17 cellular contexts compared by ENCODE assay signal in genomic region chr1:41479000-41479807, GRCh38. TPM values are rescaled to one million over a fixed set of nuclear protein-coding genes. Genes with fewer than 3 reads are reported as not detected.
DNase-seq lines count a peak whose midpoint lies in the region; ATAC-seq lines count a peak whose summit lies in the region.
"Had no signal": no experiment of that assay in that cellular context is flagged by ENCODE, and none has a peak within 500 bp of the region (broad histone marks: within the 10 kb centered on the region; RNA-seq: fewer than 3 reads in every experiment).

No MANE protein-coding gene starts in this region.

- DNase-seq in GM03348 (ENCODE audit: low spot score) (peak; percentile 84), astrocyte of the hippocampus (ENCODE audit: low read depth, low spot score) (peak; percentile 67), left ventricle myocardium superior (peak; percentile 85), sciatic nerve (ENCODE audit: low spot score) (no peak), HT-29 (ENCODE audit: low spot score) (no peak), NCI-H1105 (lab: John Stamatoyannopoulos, UW) (no peak)
- DNase-seq: activated CD4-positive, alpha-beta memory T cell treated with anti-CD3 and anti-CD28 coated beads for 36 hours; activated naive CD4-positive, alpha-beta T cell treated with anti-CD3 and anti-CD28 coated beads, Interleukin-2, amount 10 ng/mL, durations not matched to agents 7 days and 5 days; CD4-positive, alpha-beta memory T cell; dermis blood vessel endothelial cell; foreskin keratinocyte; stimulated activated naive CD4-positive, alpha-beta T cell; T-helper 9 cell had no signal

- intact Hi-C loops in left ventricle myocardium superior (cut with micrococcal nuclease) (no loop called here), sciatic nerve (cut with DNase I) (no loop called here)

- ATAC-seq in left ventricle myocardium superior (peak; percentile 50), sciatic nerve (peak; percentile 43), GM19351 (IDR thresholded peaks at IDR 0.05; ENCODE audit: unreplicated experiment) (no peak), GM18861 (IDR thresholded peaks at IDR 0.05; ENCODE audit: unreplicated experiment) (no peak)
- ATAC-seq: foreskin keratinocyte had no signal

RNA-seq across cellular contexts. Expression of gene EDN2, which starts 5.3 kb away (rescaled TPM):
- total RNA-seq in left ventricle myocardium superior, result 0.27 TPM
- not detected for total RNA-seq in sciatic nerve
- total RNA-seq in HT-29 (2014; rRNA removed; shearing (Covaris generic)), result 0.37 and 0.46 TPM in 2 replicates
- total RNA-seq: activated CD4-positive, alpha-beta memory T cell treated with anti-CD3 and anti-CD28 coated beads for 36 hours; CD4-positive, alpha-beta memory T cell; NCI-H460; RPMI7951 had no signal

Comparison
In these comparisons a context has a peak if more than half of its experiments do, and no peak if none do; other contexts are left out.
1. DNase-seq: peak in GM03348 (single experiment), astrocyte of the hippocampus (single experiment) and left ventricle myocardium superior (single experiment); none in sciatic nerve (single experiment), HT-29 (single experiment) and NCI-H1105 (single experiment).
2. ATAC-seq: peak in left ventricle myocardium superior (single experiment) and sciatic nerve (single experiment); none in GM19351 (single experiment) and GM18861 (single experiment).